Comparison of ENCODE assay signal across 8 cellular contexts in genomic region chr16:46822270-46822669, GRCh38. TPM values are rescaled to one million over a fixed set of nuclear protein-coding genes. Genes with fewer than 3 reads are reported as not detected.
DNase-seq lines count a peak whose midpoint lies in the region; ATAC-seq lines count a peak whose summit lies in the region.

No MANE protein-coding gene starts in this region.

- no peaks in the 10 kb centered on the region for H3K27me3 ChIP-seq in CD4-positive, alpha-beta memory T cell (ENCODE audit: insufficient read depth, low read length)

- CTCF ChIA-PET in CD4-positive, alpha-beta memory T cell (lab: Charles Lee; ENCODE audit: partially characterized antibody), result interaction anchor here (1.5 kb wide), 1 partner anchor 22 kb away, joined by 5 read pairs; no protein-coding TSS in a partner anchor

- no peak overlapping the region for H3K4me3 ChIP-seq in CD4-positive, alpha-beta memory T cell (ENCODE audit: low read length in 2 of 2)

- DNase-seq in foreskin melanocyte (peak; percentile 85), NCI-H146 treated with DMSO at 0.1 percent for 48 hours (lab: John Stamatoyannopoulos, UW; ENCODE audit: unreplicated experiment) (no peak), NCI-H1694 treated with DMSO at 0.1 percent for 48 hours (lab: John Stamatoyannopoulos, UW) (no peak), NCI-H526 (lab: John Stamatoyannopoulos, UW) (no peak)
- DNase-seq in CD4-positive, alpha-beta memory T cell, result no peak

- intact Hi-C loops in CD4-positive, alpha-beta memory T cell (cut with micrococcal nuclease), result no loop called here

- H3K4me1 Mint-ChIP-seq in CD4-positive, alpha-beta memory T cell, result peaks cover 12 to 22% (median 20%) of the 10 kb centered on the region in 4 donors

- no peaks in the 10 kb centered on the region for H3K9me3 Mint-ChIP-seq in CD4-positive, alpha-beta memory T cell

- H3K27ac Mint-ChIP-seq in CD4-positive, alpha-beta memory T cell, result no peak overlapping the region

- H3K27ac ChIP-seq in CD4-positive, alpha-beta memory T cell (ENCODE audit: low read depth, low read length), result no peak overlapping the region

- POLR2A ChIA-PET in CD4-positive, alpha-beta memory T cell (lab: Charles Lee; ENCODE audit: partially characterized antibody), result no interaction called here

- H3K4me1 ChIP-seq in CD4-positive, alpha-beta memory T cell (ENCODE audit: insufficient read depth, low read length), result peaks cover 29% of the 10 kb centered on the region

- no peaks in the 10 kb centered on the region for H3K27me3 Mint-ChIP-seq in CD4-positive, alpha-beta memory T cell

- H3K36me3 ChIP-seq in CD4-positive, alpha-beta memory T cell (ENCODE audit: insufficient read depth, low read length), result no peaks in the 10 kb centered on the region

- ATAC-seq in GM18502 (IDR thresholded peaks at IDR 0.05; ENCODE audit: poor library complexity, unreplicated experiment) (peak; percentile 84), GM21390 (IDR thresholded peaks at IDR 0.05; ENCODE audit: unreplicated experiment) (peak; percentile 81), HG03469 (IDR thresholded peaks at IDR 0.05; ENCODE audit: unreplicated experiment) (peak; percentile 79)

- peaks cover 5 to 6% of the 10 kb centered on the region in 2 donors for H3K36me3 Mint-ChIP-seq in CD4-positive, alpha-beta memory T cell

- H3K9me3 ChIP-seq in CD4-positive, alpha-beta memory T cell (ENCODE audit: control insufficient read depth in 1 of 2, low read length in 2 of 2), result no peaks in the 10 kb centered on the region

- no peak overlapping the region for H3K4me3 Mint-ChIP-seq in CD4-positive, alpha-beta memory T cell

RNA-seq across cellular contexts. Expression of gene C16orf87, which starts 8.7 kb away (rescaled TPM):
- 1 to 10 TPM; 5.8 to 6.2 TPM for total RNA-seq in CD4-positive, alpha-beta memory T cell
- 10 to 100 TPM in 1 of 2 donors, 1 to 10 TPM in 1; 7.3 to 15.5 TPM for polyA plus RNA-seq in CD4-positive, alpha-beta memory T cell
